18 cellular contexts compared by ENCODE assay signal in genomic region chr6:88651400-88651799, GRCh38.
"Had no signal": no experiment of that assay in that cellular context is flagged by ENCODE, and none has a peak within 500 bp of the region (broad histone marks: within the 10 kb centered on the region; RNA-seq: fewer than 3 reads in every experiment).

No MANE protein-coding gene starts in this region.

- H3K27ac ChIP-seq: dorsolateral prefrontal cortex, gastrocnemius medialis, heart right ventricle, left ventricle myocardium inferior, lower lobe of right lung, tibial nerve, upper lobe of right lung, vagina had no signal

- DNase-seq: cortex of kidney; dorsolateral prefrontal cortex; effector CD8-positive, alpha-beta T cell; gastrocnemius medialis; heart right ventricle; hypothalamus; islet precursor cell; left ventricle myocardium inferior; lower lobe of right lung; natural killer cell; right cardiac atrium; stimulated activated CD4-positive, alpha-beta T cell treated with anti-CD3 and anti-CD28 coated beads, Interleukin-4, amount 100 ng/mL, for 1 hour; upper lobe of right lung had no signal

- H3K27me3 ChIP-seq: dorsolateral prefrontal cortex, gastrocnemius medialis, heart right ventricle, tibial nerve, upper lobe of right lung, vagina had no signal

- ATAC-seq: esophagus mucosa; gastrocnemius medialis; heart right ventricle; lower lobe of right lung; natural killer cell; right cardiac atrium; stimulated activated memory B cell treated with anti-CD40 and anti-IgM and Interleukin-4, amounts not matched to agents 10 μg/mL and 1 μg/mL and 100 μg/mL, for 72 hours; upper lobe of right lung had no signal

- H3K9me3 ChIP-seq: gastrocnemius medialis, left ventricle myocardium inferior, lower lobe of right lung, tibial nerve, upper lobe of right lung, vagina had no signal

- H3K4me3 ChIP-seq: dorsolateral prefrontal cortex, gastrocnemius medialis, heart right ventricle, left ventricle myocardium inferior, lower lobe of right lung, smooth muscle cell, tibial nerve, upper lobe of right lung, vagina had no signal

- H3K4me1 ChIP-seq: gastrocnemius medialis, heart right ventricle, left ventricle myocardium inferior, lower lobe of right lung, tibial nerve, upper lobe of right lung, vagina had no signal

- H3K36me3 ChIP-seq: gastrocnemius medialis, heart right ventricle, left ventricle myocardium inferior, lower lobe of right lung, tibial nerve, upper lobe of right lung, vagina had no signal
